Comparison of ENCODE assay signal across 12 cellular contexts in genomic region chr1:91781371-91781825, GRCh38.
DNase-seq lines count a peak whose midpoint lies in the region; ATAC-seq and TF ChIP-seq lines count a peak whose summit lies in the region.
"Had no signal": no experiment of that assay in that cellular context is flagged by ENCODE, and none has a peak within 500 bp of the region (broad histone marks: within the 10 kb centered on the region; RNA-seq: fewer than 3 reads in every experiment).

No MANE protein-coding gene starts in this region.

- H3K79me2 ChIP-seq in mesendoderm (ENCODE audit: control insufficient read depth, insufficient read depth, low read length), result no peaks in the 10 kb centered on the region

- peaks cover 7% of the 10 kb centered on the region for H3K4me1 ChIP-seq in RWPE2 (ENCODE audit: insufficient read depth, poor library complexity, severe bottlenecking)
- H3K4me1 ChIP-seq in gastrocnemius medialis, result peaks cover 35 to 43% of the 10 kb centered on the region in 2 donors
- H3K4me1 ChIP-seq in mesendoderm (ENCODE audit: control insufficient read depth, low read depth, low read length), result peaks cover 2% of the 10 kb centered on the region

- H3K9me3 ChIP-seq in RWPE2 (ENCODE audit: severe bottlenecking) (no peaks in the 10 kb centered on the region), gastrocnemius medialis (no peaks in the 10 kb centered on the region)

- ATAC-seq in RWPE2 (ENCODE audit: low read depth) (peak; percentile 96), gastrocnemius medialis (no peak), GM19395 (IDR thresholded peaks at IDR 0.05; ENCODE audit: unreplicated experiment) (no peak), GM19467 (IDR thresholded peaks at IDR 0.05; ENCODE audit: unreplicated experiment) (no peak)

- no peak overlapping the region for H2BK120ac ChIP-seq in mesendoderm (ENCODE audit: low read depth, low read length)

- no peak overlapping the region for H3K56ac ChIP-seq in mesendoderm (ENCODE audit: low read length)

- in situ Hi-C loops in gastrocnemius medialis (cut with MboI; ENCODE audit: low sequenced_read_pairs in 4 of 4), result no loop called here

- no peak overlapping the region for H3K4me2 ChIP-seq in mesendoderm (ENCODE audit: low read length)

- no peak overlapping the region for H2AK5ac ChIP-seq in mesendoderm (ENCODE audit: low read length)

- H3K23ac ChIP-seq in mesendoderm (ENCODE audit: low read length), result no peak overlapping the region

- TF ChIP-seq POLR2A in gastrocnemius medialis (IDR thresholded peaks at IDR 0.05), result no peak

- no CpG with 5 or more reads among the region's 4 CpGs for WGBS in mesendoderm (ENCODE audit: extremely low coverage, insufficient coverage, low lambda C conversion rate)

- H3K79me1 ChIP-seq in mesendoderm (ENCODE audit: low read length), result no peaks in the 10 kb centered on the region

- intact Hi-C loops in gastrocnemius medialis (cut with DNase I; ENCODE audit: low total_unique reads), result no loop called here

- H3K27me3 ChIP-seq in RWPE2 (ENCODE audit: insufficient read depth, poor library complexity, severe bottlenecking) (no peaks in the 10 kb centered on the region), gastrocnemius medialis (no peaks in the 10 kb centered on the region), mesendoderm (ENCODE audit: insufficient read depth, low read length, poor library complexity) (no peaks in the 10 kb centered on the region)

- H3K36me3 ChIP-seq in RWPE2 (ENCODE audit: low read depth) (no peaks in the 10 kb centered on the region), gastrocnemius medialis (no peaks in the 10 kb centered on the region), mesendoderm (ENCODE audit: control insufficient read depth, insufficient read depth, low read length) (no peaks in the 10 kb centered on the region)

- TF ChIP-seq CTCF in RWPE2 (IDR thresholded peaks at IDR 0.05; ENCODE audit: poor library complexity, severe bottlenecking) (no peak), gastrocnemius medialis (IDR thresholded peaks at IDR 0.05 in 4 of 5, conservative IDR thresholded peaks at IDR 0.05 in 1 of 5) (no peak)

- no peak overlapping the region for H3K27ac ChIP-seq in RWPE2 (ENCODE audit: poor library complexity, severe bottlenecking)
- H3K27ac ChIP-seq in gastrocnemius medialis, result peak overlapping the region; percentile 14 to 53 (median 49)
- no peak overlapping the region for H3K27ac ChIP-seq in mesendoderm (ENCODE audit: low read depth, low read length)

- H3K4me3 ChIP-seq in RWPE2 (ENCODE audit: severe bottlenecking) (no peak overlapping the region), gastrocnemius medialis (no peak overlapping the region), mesendoderm (ENCODE audit: low read length) (no peak overlapping the region)

- no peak overlapping the region for H3K9ac ChIP-seq in mesendoderm (ENCODE audit: low read length)

- H2BK15ac ChIP-seq in mesendoderm (replicated peaks; ENCODE audit: low read depth), result no peak overlapping the region

- H3K4ac ChIP-seq in mesendoderm (ENCODE audit: low read depth, low read length), result no peak overlapping the region

- no peak overlapping the region for H4K8ac ChIP-seq in mesendoderm (ENCODE audit: low read depth, low read length)

- H2BK5ac ChIP-seq in mesendoderm (ENCODE audit: low read length), result no peak overlapping the region

- no peak overlapping the region for H3K18ac ChIP-seq in mesendoderm (ENCODE audit: low read length)

- no peak overlapping the region for H4K5ac ChIP-seq in mesendoderm (ENCODE audit: low read length)

- peak; percentile 60 for DNase-seq in GM03348 (ENCODE audit: low spot score)
- no peak for DNase-seq in RWPE2 (ENCODE audit: low spot score)
- peak; percentile 88 for DNase-seq in fibroblast of gingiva (ENCODE audit: low read depth)
- no peak for DNase-seq in gastrocnemius medialis
- DNase-seq in mesendoderm, result no peak
- DNase-seq in NCI-H2029 (lab: John Stamatoyannopoulos, UW), result no peak
- DNase-seq: DMS79, left cardiac atrium, MM.1S, OCI-M1 had no signal

Comparison
In these comparisons a context has a peak if more than half of its experiments do, and no peak if none do; other contexts are left out.
1. DNase-seq: peak in GM03348 (single experiment) and fibroblast of gingiva (single experiment); none in RWPE2 (single experiment), gastrocnemius medialis (0 of 2), mesendoderm (single experiment) and NCI-H2029 (single experiment).
2. H3K27ac ChIP-seq: peak in gastrocnemius medialis (4 of 4); none in RWPE2 (single experiment) and mesendoderm (single experiment).